In the genomic region with DNA sequence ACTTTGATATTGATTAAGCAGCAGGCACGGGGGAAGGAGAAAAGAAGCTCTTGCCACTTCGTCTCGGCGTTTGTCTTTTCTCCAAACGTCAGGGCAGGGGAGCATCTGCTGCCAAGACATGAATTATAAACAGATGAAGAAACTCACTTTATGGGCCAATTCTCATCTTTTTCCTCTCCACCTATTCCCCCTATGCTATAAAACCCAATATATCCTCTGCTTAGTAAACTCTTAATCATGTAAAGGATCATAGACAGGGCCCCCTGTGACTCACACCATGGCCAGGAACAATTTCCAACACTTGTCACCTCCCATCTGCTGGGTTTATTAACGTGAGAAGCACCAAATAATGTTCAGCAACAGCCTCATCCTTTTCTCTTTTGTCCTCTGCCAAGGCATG, we compare ENCODE assay signal across 30 cellular contexts.
DNase-seq lines count a peak whose midpoint lies in the region; ATAC-seq and TF ChIP-seq lines count a peak whose summit lies in the region.
"Had no signal": no experiment of that assay in that cellular context is flagged by ENCODE, and none has a peak within 500 bp of the region (broad histone marks: within the 10 kb centered on the region; RNA-seq: fewer than 3 reads in every experiment).

No MANE protein-coding gene starts in this region.

- H3K36me3 ChIP-seq in mesenchymal stem cell (ENCODE audit: control insufficient read depth in 1 of 2, insufficient read depth in 2 of 2, low read depth in 1 of 2, low read length in 2 of 2): peaks cover 0 to 33% of the 10 kb centered on the region in 2 experiments
- H3K36me3 ChIP-seq: BE2C, left lung, pancreas had no signal

- H3K18ac ChIP-seq in mesenchymal stem cell (ENCODE audit: low read depth in 1 of 2, low read length in 2 of 2): no peak overlapping the region

- H3K27ac ChIP-seq in mesenchymal stem cell (ENCODE audit: low read length, poor library complexity, severe bottlenecking): no peak overlapping the region
- H3K27ac ChIP-seq: left lung, pancreas, PC-9, testis had no signal

- H2AK5ac ChIP-seq in mesenchymal stem cell (ENCODE audit: low read length, severe bottlenecking): no peak overlapping the region

- no peak overlapping the region for H2BK5ac ChIP-seq in mesenchymal stem cell (ENCODE audit: low read depth, low read length, poor library complexity, severe bottlenecking)

- no peak overlapping the region for H3K4ac ChIP-seq in mesenchymal stem cell (ENCODE audit: low read depth in 1 of 2, low read length in 2 of 2)

- peak overlapping the region; percentile 67 for H3K9ac ChIP-seq in mesenchymal stem cell (ENCODE audit: low read length)

- TF ChIP-seq CTCF in AG10803 (conservative IDR thresholded peaks at IDR 0.05; ENCODE audit: low read length): no peak

- no peak for ATAC-seq in HG03280 (IDR thresholded peaks at IDR 0.05; ENCODE audit: unreplicated experiment)
- ATAC-seq: esophagus mucosa, left lung, pancreas, T-helper 17 cell had no signal

- no peak overlapping the region for H3K23ac ChIP-seq in mesenchymal stem cell (ENCODE audit: low read length in 2 of 2)

- H2AFZ ChIP-seq in mesenchymal stem cell (ENCODE audit: low read depth, low read length): no peak overlapping the region
- H2AFZ ChIP-seq: PC-9 had no signal

- no peak overlapping the region for H2BK15ac ChIP-seq in mesenchymal stem cell (ENCODE audit: low read depth, poor library complexity, severe bottlenecking)

- H3K27me3 ChIP-seq in mesenchymal stem cell (ENCODE audit: control insufficient read depth in 1 of 2, insufficient read depth in 1 of 2, low read length in 2 of 2): no peaks in the 10 kb centered on the region
- H3K27me3 ChIP-seq: BE2C, left lung, pancreas, testis had no signal

- H3K9me3 ChIP-seq in mesenchymal stem cell (ENCODE audit: control insufficient read depth, low read length): peaks cover 18% of the 10 kb centered on the region
- H3K9me3 ChIP-seq: BE2C, pancreas, testis had no signal

- H2BK12ac ChIP-seq in mesenchymal stem cell (ENCODE audit: low read length in 2 of 2): no peak overlapping the region

- 75% methylated on average over 6 of the region's 6 CpGs for WGBS in mesenchymal stem cell

- H3K14ac ChIP-seq in mesenchymal stem cell (ENCODE audit: low read length in 2 of 2): no peak overlapping the region

- H2BK120ac ChIP-seq in mesenchymal stem cell (ENCODE audit: low read depth, low read length): no peak overlapping the region

- peaks cover 4% of the 10 kb centered on the region for H3K4me1 ChIP-seq in mesenchymal stem cell (ENCODE audit: control insufficient read depth, insufficient read depth, low read depth, low read length)
- H3K4me1 ChIP-seq: BE2C, left lung, pancreas, testis had no signal

- H3K79me1 ChIP-seq in mesenchymal stem cell (replicated peaks; ENCODE audit: low read length, poor library complexity, severe bottlenecking): no peaks in the 10 kb centered on the region

- no peak overlapping the region for H4K8ac ChIP-seq in mesenchymal stem cell (ENCODE audit: low read length)

- DNase-seq in AG10803 (ENCODE audit: low read depth) (peak; percentile 65), HCEC 1CT (peak; percentile 74), cerebellum (ENCODE audit: low spot score) (peak; percentile 6), mesenchymal stem cell (no peak), NCI-H2029 treated with DMSO at 0.1 percent for 48 hours (lab: John Stamatoyannopoulos, UW) (no peak), T-helper 2 cell (no peak)
- no peak for DNase-seq in stimulated activated CD8-positive, alpha-beta memory T cell treated with anti-CD3 and anti-CD28 coated beads, Interleukin-4, amount 100 ng/mL, for 48 hours
- DNase-seq: activated CD4-positive, alpha-beta memory T cell treated with anti-CD3 and anti-CD28 coated beads for 36 hours; activated CD4-positive, alpha-beta T cell treated with anti-CD3 and anti-CD28 coated beads for 1 hour; activated CD8-positive, alpha-beta memory T cell treated with anti-CD3 and anti-CD28 coated beads, Interleukin-2, amount 50 U/mL, for 4 hours; activated naive CD4-positive, alpha-beta T cell treated with Interleukin-2 at 50 U/mL for 16 hours; BE2C; CD8-positive, alpha-beta memory T cell; dermis blood vessel endothelial cell; endodermal cell; left lung; mesendoderm; NCI-H1417; NCI-H2081 treated with DMSO at 0.1 percent for 48 hours; NCI-H226; NCI-H69; pancreas; PC-9; Right ventricle myocardium superior; small intestine; stimulated activated naive CD4-positive, alpha-beta T cell treated with Interleukin-2 at 50 U/mL for 16 hours; T-helper 17 cell; testis had no signal

- H3K4me2 ChIP-seq in mesenchymal stem cell (ENCODE audit: low read length, poor library complexity, severe bottlenecking): no peak overlapping the region
- H3K4me2 ChIP-seq: PC-9 had no signal

- H3K4me3 ChIP-seq in AG10803 (ENCODE audit: low read length) (no peak overlapping the region), mesenchymal stem cell (ENCODE audit: insufficient read depth in 1 of 2, low read depth in 1 of 2, low read length in 2 of 2) (no peak overlapping the region)
- H3K4me3 ChIP-seq: left lung, pancreas, PC-9, testis had no signal

- H4K91ac ChIP-seq in mesenchymal stem cell (ENCODE audit: low read length): no peak overlapping the region

Comparison
In these comparisons a context has a peak if more than half of its experiments do, and no peak if none do; other contexts are left out.
1. DNase-seq: peak in AG10803 (single experiment), HCEC 1CT (single experiment) and cerebellum (single experiment); none in mesenchymal stem cell (single experiment), stimulated activated CD8-positive, alpha-beta memory T cell treated with anti-CD3 and anti-CD28 coated beads, Interleukin-4, amount 100 ng/mL, for 48 hours (single experiment), NCI-H2029 treated with DMSO at 0.1 percent for 48 hours (single experiment) and T-helper 2 cell (0 of 5).